Comparison of ENCODE assay signal across 20 cellular contexts in genomic region chr4:65893311-65893710, GRCh38.
DNase-seq lines count a peak whose midpoint lies in the region; FAIRE-seq and TF ChIP-seq lines count a peak whose summit lies in the region.
"Had no signal": no experiment of that assay in that cellular context is flagged by ENCODE, and none has a peak within 500 bp of the region (broad histone marks: within the 10 kb centered on the region; RNA-seq: fewer than 3 reads in every experiment).

No MANE protein-coding gene starts in this region.

- WGBS in H1 (ENCODE audit: extremely low coverage in 1 of 2, insufficient coverage in 1 of 2, insufficient read length in 1 of 2, insufficient replicate concordance in 2 of 2, low coverage in 1 of 2, low lambda C conversion rate in 2 of 2, missing lambda C conversion rate in 1 of 2), 2 experiments = 70% methylated on average over 1 of the region's 1 CpG; no CpG with 5 or more reads in 1 of the 2 experiments

- H3K4me1 ChIP-seq in A673 (ENCODE audit: insufficient read depth, low read length, poor library complexity, severe bottlenecking) (peaks cover 30% of the 10 kb centered on the region), H1 (replicated peaks in 1 of 4; ENCODE audit: control insufficient read depth in 3 of 4, insufficient read depth in 4 of 4, low read length in 3 of 4) (peaks cover 0 to 5% (median 0%) of the 10 kb centered on the region in 4 experiments; a peak in 2 of 7 replicates)

- no peaks in the 10 kb centered on the region for H3K27me3 Mint-ChIP-seq in CD14-positive monocyte (ENCODE audit: low read depth in 3 of 3)
- H3K27me3 Mint-ChIP-seq: IgD-negative memory B cell had no signal

- H3K9me3 Mint-ChIP-seq in CD14-positive monocyte = peaks cover 0 to 5% (median 0%) of the 10 kb centered on the region in 7 donors

- H3K23me2 ChIP-seq in H1 (ENCODE audit: low read depth, low read length) = no peaks in the 10 kb centered on the region

- no peak overlapping the region for H3K4ac ChIP-seq in H1 (replicated peaks; ENCODE audit: insufficient read length, low read depth, low read length)

- H3K23ac ChIP-seq in H1 (ENCODE audit: insufficient read length) = no peak overlapping the region

- H4K91ac ChIP-seq in H1 (replicated peaks; ENCODE audit: insufficient read length, low read length) = no peak overlapping the region

- H3F3A ChIP-seq in neural cell (ENCODE audit: insufficient read depth, low read length, poor library complexity, severe bottlenecking) = no peaks in the 10 kb centered on the region

- no peak overlapping the region for H4K8ac ChIP-seq in H1 (ENCODE audit: extremely low read depth, insufficient read depth, low read length)

- BruUV-seq in A673 (replicated peaks; lab: Mats Ljungman, UMichigan) = no TSS peak

- FAIRE-seq in H1 (lab: Jason Lieb, UNC) = no peak
- FAIRE-seq: GM12892, H54, HTR-8/SVneo, RCC 7860 had no signal

- H3K27ac ChIP-seq in A673 (ENCODE audit: low read depth, low read length, poor library complexity, severe bottlenecking) (peak overlapping the region; percentile 68), H1 (ENCODE audit: low read depth, low read length) (no peak overlapping the region; the same call in 1 of the 2 replicates), neural cell (ENCODE audit: low read length) (peak overlapping the region; percentile 19)

- H3K14ac ChIP-seq in H1 (ENCODE audit: insufficient read length) = no peak overlapping the region

- no peak overlapping the region for H4K5ac ChIP-seq in H1 (ENCODE audit: insufficient read length, low read depth, low read length)

- DNase-seq in A673 (ENCODE audit: low spot score) = peak; percentile 73
- DNase-seq in NCI-H446 (lab: John Stamatoyannopoulos, UW) = peak; percentile 67 to 86
- no peak for DNase-seq in H1 (ENCODE audit: low read depth in 1 of 2, low spot score in 2 of 2)
- no peak for DNase-seq in CD14-positive monocyte (ENCODE audit: low spot score)
- DNase-seq in NOMO-1 (lab: John Stamatoyannopoulos, UW; ENCODE audit: unreplicated experiment in 2 of 2) = no peak
- no peak for DNase-seq in GM19240 (ENCODE audit: insufficient read length, low spot score)
- DNase-seq in HCEC 1CT = no peak
- DNase-seq: C1 segment of cervical spinal cord, Kasumi-1, NCI-H187 treated with DMSO at 0.1 percent for 48 hours, NCI-H2171, NCI-H510A, NCI-H82, Right ventricle myocardium superior had no signal

- H3K9ac ChIP-seq in H1 (replicated peaks in 1 of 4; ENCODE audit: extremely low read depth in 1 of 4, low read depth in 3 of 4, low read length in 3 of 4) (no peak overlapping the region), neural cell (ENCODE audit: low read length) (no peak overlapping the region)

- no peaks in the 10 kb centered on the region for H3K79me1 ChIP-seq in H1 (ENCODE audit: low read depth, low read length)

- H3K4me2 ChIP-seq in H1 (ENCODE audit: insufficient read depth in 1 of 2, low read depth in 2 of 2, low read length in 2 of 2) (no peak overlapping the region), neural cell (ENCODE audit: low read length) (no peak overlapping the region)

- no peaks in the 10 kb centered on the region for H3K9me3 ChIP-seq in A673 (ENCODE audit: low read depth, low read length, poor library complexity, severe bottlenecking)
- H3K9me3 ChIP-seq in H1 (ENCODE audit: insufficient read depth in 2 of 2, low read depth in 1 of 2, low read length in 1 of 2) = 0 out of 4 replicates have a peak, but pooled peaks cover 0 to 2% of the 10 kb centered on the region in 2 experiments
- no peaks in the 10 kb centered on the region for H3K9me3 ChIP-seq in neural cell (ENCODE audit: low read length)

- no peak overlapping the region for H2BK120ac ChIP-seq in H1 (replicated peaks; ENCODE audit: low read depth, low read length)

- H3K56ac ChIP-seq in H1 (replicated peaks; ENCODE audit: insufficient read length, low read depth, low read length) = no peak overlapping the region

- H3K4me3 ChIP-seq in A673 (ENCODE audit: low read depth, low read length, poor library complexity, severe bottlenecking) (no peak overlapping the region), H1 (ENCODE audit: extremely low read depth in 1 of 4, insufficient read depth in 2 of 4, low read depth in 3 of 4, low read length in 4 of 4) (no peak overlapping the region), neural cell (ENCODE audit: low read length) (no peak overlapping the region)

- no peak overlapping the region for H3K27ac Mint-ChIP-seq in CD14-positive monocyte
- H3K27ac Mint-ChIP-seq: IgD-negative memory B cell had no signal

- H3K9me2 ChIP-seq in neural cell (ENCODE audit: insufficient read depth, low read length) = no peaks in the 10 kb centered on the region

- no peak overlapping the region for H2BK5ac ChIP-seq in H1 (ENCODE audit: low read depth, low read length)

- no peak overlapping the region for H3K4me3 Mint-ChIP-seq in CD14-positive monocyte
- H3K4me3 Mint-ChIP-seq: IgD-negative memory B cell had no signal

- intact Hi-C loops in A673 (cut with micrococcal nuclease; ENCODE audit: unreplicated experiment) = no loop called here
- intact Hi-C loops in CD14-positive monocyte (cut with micrococcal nuclease) = no loop called here

- H3K4me1 Mint-ChIP-seq in CD14-positive monocyte = no peaks in the 10 kb centered on the region
- H3K4me1 Mint-ChIP-seq: IgD-negative memory B cell had no signal

- no peak overlapping the region for H2BK20ac ChIP-seq in H1 (ENCODE audit: low read length)

- H4K20me1 ChIP-seq in H1 (replicated peaks in 1 of 2; ENCODE audit: control insufficient read depth in 1 of 2, insufficient read depth in 2 of 2, low read length in 2 of 2) (no peaks in the 10 kb centered on the region), neural cell (ENCODE audit: insufficient read depth) (no peaks in the 10 kb centered on the region)

- no peak for TF ChIP-seq POLR2A in H1 (IDR thresholded peaks at IDR 0.05; ENCODE audit: control extremely low read depth in 1 of 2, low read depth in 2 of 2, low read length in 2 of 2)

- CTCF ChIA-PET in A673 (lab: Charles Lee) = no interaction called here
- CTCF ChIA-PET in H1 (lab: Charles Lee; ENCODE audit: partially characterized antibody) = no interaction called here

- TF ChIP-seq CTCF in A673 (conservative IDR thresholded peaks at IDR 0.05; ENCODE audit: low read depth, low read length) = no peak
- TF ChIP-seq CTCF in H1 (IDR thresholded peaks at IDR 0.05; ENCODE audit: control extremely low read depth in 1 of 3, insufficient read depth in 1 of 3, low read depth in 1 of 3, low read length in 3 of 3) = no peak
- TF ChIP-seq CTCF in neural cell (IDR thresholded peaks at IDR 0.05; ENCODE audit: poor library complexity, severe bottlenecking) = no peak
- TF ChIP-seq CTCF in CD14-positive monocyte (IDR thresholded peaks at IDR 0.05) = no peak

- H3K36me3 ChIP-seq in A673 (ENCODE audit: insufficient read depth, low read length, poor library complexity, severe bottlenecking) (no peaks in the 10 kb centered on the region), H1 (ENCODE audit: control insufficient read depth in 2 of 4, insufficient read depth in 4 of 4, low read length in 3 of 4) (no peaks in the 10 kb centered on the region), neural cell (ENCODE audit: insufficient read depth, low read length) (no peaks in the 10 kb centered on the region)

- TF ChIP-seq RAD21 in H1 (IDR thresholded peaks at IDR 0.05 in 1 of 2, conservative IDR thresholded peaks at IDR 0.05 in 1 of 2; ENCODE audit: low read depth in 2 of 2, low read length in 2 of 2) (no peak), neural cell (conservative IDR thresholded peaks at IDR 0.05) (no peak)

- no peaks in the 10 kb centered on the region for H3K36me3 Mint-ChIP-seq in CD14-positive monocyte
- H3K36me3 Mint-ChIP-seq: IgD-negative memory B cell had no signal

- TF ChIP-seq EP300 in H1 (IDR thresholded peaks at IDR 0.05; ENCODE audit: borderline replicate concordance in 1 of 2, low read depth in 2 of 2, low read length in 2 of 2) (no peak), neural cell (conservative IDR thresholded peaks at IDR 0.05; ENCODE audit: poor library complexity, severe bottlenecking) (no peak)

- no peak overlapping the region for H3K18ac ChIP-seq in H1 (ENCODE audit: extremely low read depth, low read length)

- H2BK12ac ChIP-seq in H1 (ENCODE audit: low read depth, low read length) = no peak overlapping the region

- H3K79me2 ChIP-seq in H1 (ENCODE audit: control insufficient read depth in 1 of 2, insufficient read depth in 2 of 2, low read length in 2 of 2) (no peaks in the 10 kb centered on the region), neural cell (replicated peaks; ENCODE audit: insufficient read depth, low read length) (no peaks in the 10 kb centered on the region)

- H3K27me3 ChIP-seq in A673 (replicated peaks; ENCODE audit: insufficient read depth, low read depth, low read length, poor library complexity) (no peaks in the 10 kb centered on the region), H1 (replicated peaks in 1 of 4; ENCODE audit: control insufficient read depth in 3 of 4, extremely low read depth in 1 of 4, insufficient read depth in 3 of 4, low read length in 3 of 4) (no peaks in the 10 kb centered on the region), neural cell (ENCODE audit: insufficient read depth, low read depth, low read length) (no peaks in the 10 kb centered on the region)

- H2BK15ac ChIP-seq in H1 (ENCODE audit: low read length) = no peak overlapping the region

- POLR2A ChIA-PET in A673 (lab: Charles Lee; ENCODE audit: low non-redundant PET) (no interaction called here), H1 (lab: Charles Lee; ENCODE audit: partially characterized antibody) (no interaction called here)

- H2AK5ac ChIP-seq in H1 (ENCODE audit: low read depth, low read length) = no peak overlapping the region

- H2AFZ ChIP-seq in H1 (ENCODE audit: low read length) (peak overlapping the region; percentile 89; the same call in 1 of the 2 replicates), neural cell (ENCODE audit: low read depth, low read length) (no peak overlapping the region)

TF ChIP-seq in H1, 55 proteins besides CTCF, POLR2A, EP300 and RAD21 (continues in another document):
- TF ChIP-seq TAF7 (optimal IDR thresholded peaks at IDR 0.05; ENCODE audit: borderline replicate concordance, low read depth, low read length) (no peak), SAP30 (IDR thresholded peaks at IDR 0.05; ENCODE audit: insufficient read depth, insufficient replicate concordance, low read length) (no peak), BRCA1 (IDR thresholded peaks at IDR 0.05; ENCODE audit: low read depth, low read length) (no peak), GABPA (IDR thresholded peaks at IDR 0.05; ENCODE audit: borderline replicate concordance, insufficient read depth, low read length) (no peak), CREB1 (IDR thresholded peaks at IDR 0.05) (no peak), TBP (IDR thresholded peaks at IDR 0.05; ENCODE audit: low read depth, low read length) (no peak)

TF ChIP-seq in neural cell, 6 proteins besides CTCF, POLR2A, EP300 and RAD21 (continues in another document):
- no peak for TF ChIP-seq TAF1 (IDR thresholded peaks at IDR 0.05; ENCODE audit: low read depth)
- TF ChIP-seq MXI1 (conservative IDR thresholded peaks at IDR 0.05; ENCODE audit: poor library complexity, severe bottlenecking) = no peak

Comparison
In these comparisons a context has a peak if more than half of its experiments do, and no peak if none do; other contexts are left out.
1. DNase-seq: peak in A673 (single experiment) and NCI-H446 (2 of 2); none in H1 (0 of 2), CD14-positive monocyte (single experiment), NOMO-1 (0 of 2), GM19240 (single experiment) and HCEC 1CT (single experiment).